In the genomic region with DNA sequence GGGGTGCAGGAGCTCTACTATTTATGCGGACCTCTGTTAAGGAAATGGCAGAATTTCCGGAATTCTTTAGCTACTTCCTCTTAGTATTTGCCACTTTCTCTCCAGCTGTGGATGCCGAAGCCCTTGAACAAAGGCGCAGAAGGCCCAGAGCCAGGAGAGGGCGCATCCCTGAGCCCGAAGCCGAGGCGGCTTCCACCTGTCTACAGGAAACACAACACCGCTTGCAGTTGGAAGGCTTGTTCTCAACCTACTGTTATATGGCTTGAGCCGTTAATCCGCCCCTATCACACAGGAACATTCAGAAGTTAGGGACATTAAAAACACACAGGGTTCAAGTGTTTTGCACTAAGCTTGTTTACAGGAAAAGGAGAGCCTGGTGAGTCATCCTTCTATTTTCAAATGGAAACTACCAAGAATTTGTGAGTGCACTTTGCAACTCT, we compare ENCODE assay signal across 9 cellular contexts.
DNase-seq lines count a peak whose midpoint lies in the region; ATAC-seq and TF ChIP-seq lines count a peak whose summit lies in the region.
"Had no signal": no experiment of that assay in that cellular context is flagged by ENCODE, and none has a peak within 500 bp of the region (broad histone marks: within the 10 kb centered on the region; RNA-seq: fewer than 3 reads in every experiment).

No MANE protein-coding gene starts in this region.

- in situ Hi-C loops in transverse colon (cut with MboI; ENCODE audit: low pct_ligation_motif_present in 1 of 4, low pct_unique_long_range_greater_than_20kb in 1 of 4, low sequenced_read_pairs in 3 of 4): no loop called here

- intact Hi-C loops in Right ventricle myocardium inferior (cut with DNase I): no loop called here
- intact Hi-C loops in transverse colon (cut with DNase I; ENCODE audit: low total_unique reads): no loop called here

- WGBS in urinary bladder: 55% methylated on average over 11 of the region's 11 CpGs
- WGBS in transverse colon (ENCODE audit: low coverage in 1 of 2), 2 donors: 72% methylated on average over 11 of the region's 11 CpGs; no CpG with 5 or more reads in 1 of the 2 donors

- DNase-seq in Right ventricle myocardium inferior (ENCODE audit: missing footprints): peak; percentile 67
- no peak for DNase-seq in right atrium auricular region (ENCODE audit: low spot score)
- peak; percentile 46 for DNase-seq in amniotic epithelial cell (ENCODE audit: low read depth)
- peak; percentile 75 for DNase-seq in islet precursor cell
- no peak for DNase-seq in transverse colon
- no peak for DNase-seq in OCI-M1 (lab: John Stamatoyannopoulos, UW)
- DNase-seq: NCI-H1930 had no signal

- H3K27ac ChIP-seq in right atrium auricular region (no peak overlapping the region), urinary bladder (ENCODE audit: low read depth) (peak overlapping the region; percentile 26), transverse colon (peak overlapping the region in 1 of 4 donors; percentile 10)

- TF ChIP-seq POLR2A in transverse colon (IDR thresholded peaks at IDR 0.05): no peak

- H3K9me3 ChIP-seq in right atrium auricular region: no peaks in the 10 kb centered on the region
- no peaks in the 10 kb centered on the region for H3K9me3 ChIP-seq in transverse colon

- no peak for TF ChIP-seq CTCF in right atrium auricular region (IDR thresholded peaks at IDR 0.05)
- no peak for TF ChIP-seq CTCF in transverse colon (IDR thresholded peaks at IDR 0.05)

- H3K27me3 ChIP-seq in right atrium auricular region (no peaks in the 10 kb centered on the region), transverse colon (no peaks in the 10 kb centered on the region)

- no peaks in the 10 kb centered on the region for H3K4me1 ChIP-seq in right atrium auricular region
- no peaks in the 10 kb centered on the region for H3K4me1 ChIP-seq in urinary bladder (ENCODE audit: insufficient read depth)
- peaks cover 0 to 10% (median 3%) of the 10 kb centered on the region in 4 donors for H3K4me1 ChIP-seq in transverse colon

- H3K36me3 ChIP-seq in right atrium auricular region (no peaks in the 10 kb centered on the region), urinary bladder (ENCODE audit: insufficient read depth) (no peaks in the 10 kb centered on the region), transverse colon (no peaks in the 10 kb centered on the region)

- peak overlapping the region in 1 of 2 donors; percentile 14 for H3K4me3 ChIP-seq in right atrium auricular region
- H3K4me3 ChIP-seq in urinary bladder (ENCODE audit: low read depth, low read length): no peak overlapping the region
- H3K4me3 ChIP-seq in transverse colon: no peak overlapping the region

- TF ChIP-seq EP300 in transverse colon (IDR thresholded peaks at IDR 0.05; ENCODE audit: low read depth): no peak

- ATAC-seq in Right ventricle myocardium inferior: peak; percentile 23
- no peak for ATAC-seq in HG03457 (IDR thresholded peaks at IDR 0.05; ENCODE audit: unreplicated experiment)

Comparison
In these comparisons a context has a peak if more than half of its experiments do, and no peak if none do; other contexts are left out.
1. DNase-seq: peak in Right ventricle myocardium inferior (single experiment), amniotic epithelial cell (single experiment) and islet precursor cell (single experiment); none in right atrium auricular region (single experiment), transverse colon (single experiment) and OCI-M1 (single experiment).